Comparison of ENCODE assay signal across 19 cellular contexts in genomic region chr1:247471445-247472016, GRCh38. TPM values are rescaled to one million over a fixed set of nuclear protein-coding genes. Genes with fewer than 3 reads are reported as not detected.
DNase-seq lines count a peak whose midpoint lies in the region; ATAC-seq, FAIRE-seq and TF ChIP-seq lines count a peak whose summit lies in the region.
"Had no signal": no experiment of that assay in that cellular context is flagged by ENCODE, and none has a peak within 500 bp of the region (broad histone marks: within the 10 kb centered on the region; RNA-seq: fewer than 3 reads in every experiment).

No MANE protein-coding gene starts in this region.

- no TSS peak for BruUV-seq in GM12878 (replicated peaks; lab: Mats Ljungman, UMichigan)

- FAIRE-seq in GM12878 (lab: Jason Lieb, UNC): no peak
- FAIRE-seq: GM19239 had no signal

- no peak overlapping the region for H3K23ac ChIP-seq in mesendoderm (ENCODE audit: low read length)

- no peak overlapping the region for H2AFZ ChIP-seq in GM12878 (ENCODE audit: control insufficient read depth, low read depth, low read length)
- H2AFZ ChIP-seq: PC-9 had no signal

- SMC1A ChIA-PET in GM12878 (lab: Charles Lee; ENCODE audit: uncharacterized antibody, unreplicated experiment): interaction anchor here (0.6 to 1.6 kb wide), 6 partner anchors 12 to 1369 kb away, joined by 3 to 8 read pairs (median 3); no protein-coding TSS in a partner anchor

- no peak for TF ChIP-seq EP300 in GM12878 (IDR thresholded peaks at IDR 0.05; ENCODE audit: borderline replicate concordance in 1 of 2, control insufficient read depth in 1 of 2, low read depth in 2 of 2, low read length in 2 of 2)

- CTCF ChIA-PET in GM12878 (lab: Yijun Ruan, JAX): interaction anchor here (1.1 to 1.4 kb wide), 2 partner anchors 15 to 81 kb away, joined by 6 read pairs; no protein-coding TSS in a partner anchor

- H2BK5ac ChIP-seq in mesendoderm (ENCODE audit: low read length): no peak overlapping the region

- H3K4ac ChIP-seq in mesendoderm (ENCODE audit: low read depth, low read length): no peak overlapping the region

- DNase-seq in GM12865 (ENCODE audit: low read depth) (peak; percentile 7), GM12878 (ENCODE audit: low read depth, low spot score) (no peak), mesendoderm (no peak), GM03348 (ENCODE audit: low spot score) (no peak), NCI-H187 treated with DMSO at 0.1 percent for 48 hours (lab: John Stamatoyannopoulos, UW) (no peak)
- DNase-seq: C1 segment of cervical spinal cord, DMS79, KG1, MV-4-11, NCI-H1436 treated with DMSO at 0.1 percent for 48 hours, NCI-H2029 treated with DMSO at 0.1 percent for 48 hours, NCI-H510A, NCI-H774, PC-9, SJCRH30 had no signal

- H3K36me3 ChIP-seq in GM12878 (ENCODE audit: control insufficient read depth in 2 of 2, insufficient read depth in 2 of 2, low read length in 1 of 2) (no peaks in the 10 kb centered on the region), mesendoderm (ENCODE audit: control insufficient read depth, insufficient read depth, low read length) (no peaks in the 10 kb centered on the region)
- H3K36me3 ChIP-seq: SJCRH30 had no signal

- H4K5ac ChIP-seq in mesendoderm (ENCODE audit: low read length): no peak overlapping the region

- no peak overlapping the region for H4K8ac ChIP-seq in mesendoderm (ENCODE audit: low read depth, low read length)

- H3K9me3 ChIP-seq in GM12878 (replicated peaks; ENCODE audit: control insufficient read depth, insufficient read depth, low read length): no peaks in the 10 kb centered on the region; the same call in 2 of the 3 replicates
- H3K9me3 ChIP-seq: SJCRH30 had no signal

- 31% methylated on average over 12 of the region's 12 CpGs for WGBS in GM12878 (ENCODE audit: insufficient coverage, insufficient replicate concordance, low lambda C conversion rate, missing lambda C conversion rate)
- WGBS in mesendoderm (ENCODE audit: extremely low coverage, insufficient coverage, low lambda C conversion rate): no CpG with 5 or more reads among the region's 12 CpGs

- no peaks in the 10 kb centered on the region for H4K20me1 ChIP-seq in GM12878 (ENCODE audit: control insufficient read depth, insufficient read depth)

- no peak for TF ChIP-seq RAD21 in GM12878 (IDR thresholded peaks at IDR 0.05; ENCODE audit: insufficient read depth, low read depth, low read length)

- H3K4me1 ChIP-seq in GM12878 (ENCODE audit: control insufficient read depth, insufficient read depth, low read length) (peaks cover 10% of the 10 kb centered on the region), mesendoderm (ENCODE audit: control insufficient read depth, low read depth, low read length) (no peaks in the 10 kb centered on the region)
- H3K4me1 ChIP-seq: SJCRH30 had no signal

- H3K4me2 ChIP-seq in GM12878 (ENCODE audit: control insufficient read depth, insufficient read depth) (no peak overlapping the region), mesendoderm (ENCODE audit: low read length) (no peak overlapping the region)
- H3K4me2 ChIP-seq: PC-9 had no signal

- no peak overlapping the region for H3K56ac ChIP-seq in mesendoderm (ENCODE audit: low read length)

- no peak for TF ChIP-seq POLR2A in GM12878 (IDR thresholded peaks at IDR 0.05; ENCODE audit: low read depth, low read length)

- H3K27ac ChIP-seq in GM12878 (ENCODE audit: control insufficient read depth, insufficient read depth) (no peak overlapping the region), mesendoderm (ENCODE audit: low read depth, low read length) (peak overlapping the region; percentile 17)
- H3K27ac ChIP-seq: PC-9, SJCRH30 had no signal

- no peak overlapping the region for H2BK15ac ChIP-seq in mesendoderm (replicated peaks; ENCODE audit: low read depth)

- TF ChIP-seq CTCF in GM12865 (IDR thresholded peaks at IDR 0.05; ENCODE audit: insufficient read depth, low read depth, low read length, missing control alignments) (no peak), GM12878 (IDR thresholded peaks at IDR 0.05 in 2 of 3, conservative IDR thresholded peaks at IDR 0.05 in 1 of 3; ENCODE audit: control insufficient read depth in 2 of 3, extremely low read depth in 1 of 3, insufficient read depth in 1 of 3, low read depth in 3 of 3, low read length in 3 of 3) (no peak)

- no peaks in the 10 kb centered on the region for H3K79me1 ChIP-seq in mesendoderm (ENCODE audit: low read length)

- H3K4me3 ChIP-seq in GM12865 (ENCODE audit: low read depth, low read length): no peak overlapping the region
- no peak overlapping the region for H3K4me3 ChIP-seq in GM12878
- no peak overlapping the region for H3K4me3 ChIP-seq in mesendoderm (ENCODE audit: low read length)
- H3K4me3 ChIP-seq: PC-9, SJCRH30 had no signal

- POLR2A ChIA-PET in GM12878 (lab: Charles Lee): no interaction called here

- in situ Hi-C loops in GM12878 (cut with MboI): no loop called here

- H3K9ac ChIP-seq in GM12878 (ENCODE audit: control insufficient read depth, insufficient read depth, low read length) (no peak overlapping the region), mesendoderm (ENCODE audit: low read length) (no peak overlapping the region)

- intact Hi-C loops in GM12878 (cut with micrococcal nuclease; ENCODE audit: unreplicated experiment): no loop called here

- RAD21 ChIA-PET in GM12878 (lab: Charles Lee; ENCODE audit: unreplicated experiment): interaction anchor here (0.7 to 1.1 kb wide), 2 partner anchors 34 to 81 kb away, joined by 3 read pairs; no protein-coding TSS in a partner anchor

- H2BK120ac ChIP-seq in mesendoderm (ENCODE audit: low read depth, low read length): no peak overlapping the region

- H3K27me3 ChIP-seq in GM12878 (replicated peaks in 1 of 2; ENCODE audit: control insufficient read depth in 2 of 2, insufficient read depth in 2 of 2, low read length in 1 of 2) (no peaks in the 10 kb centered on the region), mesendoderm (ENCODE audit: insufficient read depth, low read length, poor library complexity) (no peaks in the 10 kb centered on the region)
- H3K27me3 ChIP-seq: SJCRH30 had no signal

- H2AK5ac ChIP-seq in mesendoderm (ENCODE audit: low read length): no peak overlapping the region

- H3K79me2 ChIP-seq in GM12878 (ENCODE audit: control insufficient read depth, insufficient read depth, low read length) (no peaks in the 10 kb centered on the region), mesendoderm (ENCODE audit: control insufficient read depth, insufficient read depth, low read length) (no peaks in the 10 kb centered on the region)

- ATAC-seq in HG03442 (IDR thresholded peaks at IDR 0.05; ENCODE audit: unreplicated experiment) (peak; percentile 47), GM12878 (peak; percentile 85), HG02610 (IDR thresholded peaks at IDR 0.05; ENCODE audit: unreplicated experiment) (no peak)

- H3K18ac ChIP-seq in mesendoderm (ENCODE audit: low read length): no peak overlapping the region

TF ChIP-seq in GM12878, 131 proteins besides CTCF, POLR2A, EP300 and RAD21:
- TF ChIP-seq BHLHE40 (IDR thresholded peaks at IDR 0.05; ENCODE audit: borderline replicate concordance in 1 of 2, low read depth in 2 of 2, low read length in 1 of 2) (no peak), ZSCAN29 (IDR thresholded peaks at IDR 0.05) (no peak), CHD2 (IDR thresholded peaks at IDR 0.05; ENCODE audit: borderline replicate concordance, low read depth, low read length) (no peak), ATF7 (IDR thresholded peaks at IDR 0.05; ENCODE audit: low read depth) (no peak), CREM (IDR thresholded peaks at IDR 0.05; ENCODE audit: low read depth) (peak; percentile 53), GATAD2B (conservative IDR thresholded peaks at IDR 0.05; ENCODE audit: low read depth) (no peak), FOXK2 (IDR thresholded peaks at IDR 0.05) (no peak), IKZF1 (conservative IDR thresholded peaks at IDR 0.05) (no peak), CREB1 (IDR thresholded peaks at IDR 0.05; ENCODE audit: low read depth) (peak; percentile 48; the same call in 1 of the 2 replicates)

RNA-seq across cellular contexts. Expression of gene OR2B11, which starts 13.6 kb away (rescaled TPM):
- not detected in 2 replicates for total RNA-seq in GM12878 (2013; cell fraction: nucleolus; rRNA removed)
- total RNA-seq in GM12878 (2014; rRNA removed): not detected in 2 replicates
- not detected in 2 replicates for total RNA-seq in GM12878 (2014; rRNA removed; fragmentation: Illumina TruSeq; extraction: Trizol)
- not detected in 2 replicates for total RNA-seq in GM12878 (2021)
- not detected for polyA plus RNA-seq in GM12878 (2011; ENCODE audit: low read depth)
- polyA plus RNA-seq in GM12878 (2011; rRNA removed): not detected in 2 replicates
- not detected in 2 replicates for polyA plus RNA-seq in GM12878 (2011; cell fraction: cytosol; rRNA removed)
- polyA plus RNA-seq in GM12878 (2011; cell fraction: nucleus; rRNA removed): not detected in 2 replicates
- polyA plus RNA-seq in GM12878 (2012): not detected in 2 replicates
- not detected in 2 replicates for polyA plus RNA-seq in GM12878 (2014; fragmentation: Illumina TruSeq; extraction: Trizol)
- under 1 TPM; 0.02 to 0.08 TPM for polyA plus RNA-seq in GM12878 (2014; fragmentation: Nextera tagmentation; extraction: Ambion mirVana)
- polyA plus RNA-seq in GM12878 (2014; rRNA removed): 0.01 TPM in 1 of 2 replicates, not detected in the other
- not detected for polyA plus RNA-seq in GM12878 (2016; fragmentation: Nextera tagmentation; extraction: Ambion mirVana)
- polyA minus RNA-seq in GM12878 (2011; rRNA and poly(A)+ RNA removed): not detected in 2 replicates
- not detected in 2 replicates for polyA minus RNA-seq in GM12878 (2011; cell fraction: cytosol; rRNA and poly(A)+ RNA removed)
- not detected in 2 replicates for polyA minus RNA-seq in GM12878 (2011; cell fraction: nucleus; rRNA and poly(A)+ RNA removed)
- polyA plus RNA-seq in mesendoderm (2013, experiment 1 of 2): not detected
- polyA plus RNA-seq in mesendoderm (2013, experiment 2 of 2): not detected
- total RNA-seq: H4, PC-9, SJCRH30 had no signal

RNA-seq across cellular contexts. Expression of gene NLRP3, which starts 55.6 kb away (rescaled TPM):
- 11.1 and 15.1 TPM in 2 replicates for total RNA-seq in GM12878 (2013; cell fraction: nucleolus; rRNA removed)
- 10.4 and 11.6 TPM in 2 replicates for total RNA-seq in GM12878 (2014; rRNA removed)
- 9.7 and 9.8 TPM in 2 replicates for total RNA-seq in GM12878 (2014; rRNA removed; fragmentation: Illumina TruSeq; extraction: Trizol)
- 8.4 and 9.5 TPM in 2 replicates for total RNA-seq in GM12878 (2021)
- 0.12 TPM for polyA plus RNA-seq in GM12878 (2011; ENCODE audit: low read depth)
- polyA plus RNA-seq in GM12878 (2011; rRNA removed): 1.8 and 2.4 TPM in 2 replicates
- 1.9 and 3.3 TPM in 2 replicates for polyA plus RNA-seq in GM12878 (2011; cell fraction: cytosol; rRNA removed)
- polyA plus RNA-seq in GM12878 (2011; cell fraction: nucleus; rRNA removed): 1.1 and 2.6 TPM in 2 replicates
- polyA plus RNA-seq in GM12878 (2012): 0.10 and 0.37 TPM in 2 replicates
- 6.5 and 7.8 TPM in 2 replicates for polyA plus RNA-seq in GM12878 (2014; fragmentation: Illumina TruSeq; extraction: Trizol)
- 1 to 10 TPM; 2.5 to 3.4 TPM for polyA plus RNA-seq in GM12878 (2014; fragmentation: Nextera tagmentation; extraction: Ambion mirVana)
- polyA plus RNA-seq in GM12878 (2014; rRNA removed): 6.6 and 7.2 TPM in 2 replicates
- polyA plus RNA-seq in GM12878 (2016; fragmentation: Nextera tagmentation; extraction: Ambion mirVana): 1 to 10 TPM; 2.4 to 3.4 TPM
- 3.4 and 4.1 TPM in 2 replicates for polyA minus RNA-seq in GM12878 (2011; rRNA and poly(A)+ RNA removed)
- 0.67 and 2.0 TPM in 2 replicates for polyA minus RNA-seq in GM12878 (2011; cell fraction: cytosol; rRNA and poly(A)+ RNA removed)
- polyA minus RNA-seq in GM12878 (2011; cell fraction: nucleus; rRNA and poly(A)+ RNA removed): 0.85 and 2.3 TPM in 2 replicates
- 0.01 TPM for polyA plus RNA-seq in mesendoderm (2013, experiment 1 of 2)
- 0.06 TPM for polyA plus RNA-seq in mesendoderm (2013, experiment 2 of 2)
- total RNA-seq: PC-9 had no signal
